Comparison of ENCODE assay signal across 2 cellular contexts in genomic region chr3:137347132-137347531, GRCh38.
TF ChIP-seq lines count a peak whose summit lies in the region.

No MANE protein-coding gene starts in this region.

TF ChIP-seq in HCT116, 20 proteins besides CTCF, POLR2A, EP300 and RAD21:
- TF ChIP-seq SIN3A (IDR thresholded peaks at IDR 0.05; ENCODE audit: low read depth) = no peak
- TF ChIP-seq CEBPB (IDR thresholded peaks at IDR 0.05; ENCODE audit: low read depth) = no peak
- TF ChIP-seq, protein P1, sequence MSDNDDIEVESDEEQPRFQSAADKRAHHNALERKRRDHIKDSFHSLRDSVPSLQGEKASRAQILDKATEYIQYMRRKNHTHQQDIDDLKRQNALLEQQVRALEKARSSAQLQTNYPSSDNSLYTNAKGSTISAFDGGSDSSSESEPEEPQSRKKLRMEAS (IDR thresholded peaks at IDR 0.05) = no peak
- TF ChIP-seq JUND (IDR thresholded peaks at IDR 0.05) = no peak
- TF ChIP-seq ATF3 (IDR thresholded peaks at IDR 0.05) = no peak
- no peak for TF ChIP-seq EZH2phosphoT487 (IDR thresholded peaks at IDR 0.05; ENCODE audit: borderline replicate concordance)
- TF ChIP-seq CBX3 (IDR thresholded peaks at IDR 0.05; ENCODE audit: low read depth) = no peak
- TF ChIP-seq ZNF274 (IDR thresholded peaks at IDR 0.05; ENCODE audit: low read depth, low read length) = no peak

TF ChIP-seq in SK-N-SH, 30 proteins besides CTCF, POLR2A, EP300 and RAD21:
- TF ChIP-seq ELF1 (IDR thresholded peaks at IDR 0.05) = no peak
- TF ChIP-seq NRF1 (IDR thresholded peaks at IDR 0.05; ENCODE audit: low read depth, low read length) = no peak
- no peak for TF ChIP-seq MEF2A (IDR thresholded peaks at IDR 0.05; ENCODE audit: borderline replicate concordance, low read depth)
- TF ChIP-seq RCOR1 (IDR thresholded peaks at IDR 0.05; ENCODE audit: low read length) = no peak
- TF ChIP-seq SIN3A (IDR thresholded peaks at IDR 0.05; ENCODE audit: borderline replicate concordance, low read depth, low read length) = no peak
- TF ChIP-seq NFIC (IDR thresholded peaks at IDR 0.05; ENCODE audit: borderline replicate concordance) = no peak
